24 cellular contexts compared by ENCODE assay signal in the genomic region with DNA sequence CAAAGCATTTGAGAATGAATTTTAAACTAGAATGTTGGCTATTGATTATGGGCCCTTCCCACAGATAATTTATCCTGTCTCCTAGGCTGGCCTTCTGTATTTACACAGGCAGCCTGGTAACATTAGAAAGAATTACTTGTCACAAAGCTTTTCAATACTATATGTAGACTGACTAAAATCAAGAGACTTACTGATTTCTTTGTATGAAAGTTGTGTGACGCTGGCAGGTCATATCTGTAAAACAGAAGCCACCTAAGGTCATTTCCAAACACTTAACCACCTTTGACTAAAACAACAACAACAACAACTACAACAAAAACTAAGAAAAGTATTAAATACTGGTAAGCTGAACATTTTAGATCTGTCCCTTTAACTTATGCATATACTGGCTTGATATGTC.
"Had no signal": no experiment of that assay in that cellular context is flagged by ENCODE, and none has a peak within 500 bp of the region (broad histone marks: within the 10 kb centered on the region; RNA-seq: fewer than 3 reads in every experiment).

No MANE protein-coding gene starts in this region.

- H3K27me3 ChIP-seq: dorsolateral prefrontal cortex, esophagus squamous epithelium, gastrocnemius medialis, heart right ventricle, left lung had no signal

- H3K9me3 ChIP-seq: esophagus squamous epithelium, gastrocnemius medialis, heart right ventricle, left lung, lower lobe of right lung, mucosa of descending colon had no signal

- H3K4me3 ChIP-seq: coronary artery, dorsolateral prefrontal cortex, esophagus squamous epithelium, gastrocnemius medialis, heart right ventricle, left lung, lower lobe of right lung, mucosa of descending colon had no signal

- H3K4me1 Mint-ChIP-seq: naive B cell had no signal

- H3K27ac ChIP-seq: coronary artery, dorsolateral prefrontal cortex, epithelial cell of prostate, esophagus squamous epithelium, gastrocnemius medialis, heart right ventricle, left lung, lower lobe of right lung had no signal

- ATAC-seq: effector memory CD8-positive, alpha-beta T cell; esophagus mucosa; gastrocnemius medialis; heart right ventricle; left cardiac atrium; left lung; left ventricle myocardium superior; lower lobe of right lung; mucosa of descending colon had no signal

- H3K27ac Mint-ChIP-seq: effector memory CD8-positive, alpha-beta T cell; endodermal cell; naive B cell had no signal

- H3K27me3 Mint-ChIP-seq: effector memory CD8-positive, alpha-beta T cell; naive B cell had no signal

- H3K9me3 Mint-ChIP-seq: effector memory CD8-positive, alpha-beta T cell; endodermal cell had no signal

- H3K4me1 ChIP-seq: esophagus squamous epithelium had no signal

- DNase-seq: dermis blood vessel endothelial cell; dorsolateral prefrontal cortex; effector CD8-positive, alpha-beta T cell; effector memory CD8-positive, alpha-beta T cell; endodermal cell; erythroblast; esophagus squamous epithelium; foreskin fibroblast; foreskin melanocyte; gastrocnemius medialis; glutamatergic neuron; head of caudate nucleus; heart right ventricle; hippocampal formation; left cardiac atrium; left lung; left ventricle myocardium superior; lower lobe of right lung; mesenchymal stem cell; mucosa of descending colon; naive B cell had no signal

- H3K36me3 ChIP-seq: esophagus squamous epithelium, gastrocnemius medialis, left lung, lower lobe of right lung had no signal

- H3K4me3 Mint-ChIP-seq: effector memory CD8-positive, alpha-beta T cell; endodermal cell; naive B cell had no signal
